12 cellular contexts compared by ENCODE assay signal in the genomic region with DNA sequence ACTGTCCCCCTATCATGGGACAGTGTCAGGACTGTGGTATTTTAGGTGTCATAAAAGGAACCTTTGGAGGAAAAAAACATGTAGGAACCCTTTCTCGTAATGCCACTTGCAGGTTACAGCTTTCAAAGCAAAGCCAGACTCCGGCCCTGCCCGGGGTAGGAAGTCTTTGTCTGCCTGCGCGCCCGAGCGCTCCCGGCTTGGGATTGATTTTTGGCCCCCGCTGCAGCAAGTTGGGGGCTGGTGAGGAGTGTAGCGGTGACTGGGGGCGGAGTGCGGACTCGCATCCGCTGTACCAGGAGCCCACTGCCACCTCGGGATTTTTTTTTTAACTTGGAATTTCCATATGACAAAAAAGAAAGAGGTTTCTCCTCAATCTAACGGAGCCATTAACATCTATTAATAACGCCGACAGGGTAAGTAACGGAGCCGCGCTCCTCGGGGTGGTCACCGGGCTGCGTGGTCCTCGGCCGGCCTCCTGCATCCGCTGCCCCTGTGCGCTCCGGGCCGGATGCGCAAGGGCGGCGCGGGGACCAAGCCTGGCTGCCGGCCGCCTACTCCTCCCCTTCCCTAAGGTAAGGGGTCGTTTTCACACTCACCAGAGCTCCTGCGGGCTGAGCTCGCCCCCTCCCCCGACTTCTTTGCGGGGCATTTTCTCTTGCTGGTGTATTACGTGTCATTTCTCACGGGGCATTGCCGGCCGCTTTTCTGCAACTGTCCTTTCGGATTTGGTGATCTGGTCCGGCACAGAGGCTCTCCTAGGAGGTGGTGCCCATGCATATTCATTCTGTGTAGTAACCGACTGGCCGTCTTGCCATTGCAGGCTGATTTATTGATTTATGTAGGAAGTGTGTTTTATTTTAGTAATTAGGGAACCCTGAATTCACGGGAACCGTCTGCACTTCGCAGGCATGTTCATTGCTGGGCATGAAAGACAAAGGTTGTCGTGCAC.
DNase-seq lines count a peak whose midpoint lies in the region; ATAC-seq and TF ChIP-seq lines count a peak whose summit lies in the region.
"Had no signal": no experiment of that assay in that cellular context is flagged by ENCODE, and none has a peak within 500 bp of the region (broad histone marks: within the 10 kb centered on the region; RNA-seq: fewer than 3 reads in every experiment).

No MANE protein-coding gene starts in this region.

- WGBS in transverse colon (ENCODE audit: low coverage in 1 of 2), 2 donors: 16 to 24% methylated on average over 5 to 53 of the region's 53 CpGs

- peak overlapping the region; percentile 13 to 45 (median 26) for H3K4me3 Mint-ChIP-seq in T-cell
- H3K4me3 Mint-ChIP-seq in progenitor cell of endocrine pancreas (ENCODE audit: low read depth): peak overlapping the region; percentile 59

- peak overlapping the region; percentile 34 for H3K4me3 ChIP-seq in fibroblast of villous mesenchyme (ENCODE audit: low read depth, low read length)
- H3K4me3 ChIP-seq in transverse colon: peak overlapping the region in 1 of 4 donors; percentile 24
- peak overlapping the region in 1 of 2 donors; percentile 31 for H3K4me3 ChIP-seq in tibial artery
- H3K4me3 ChIP-seq: SK-N-MC had no signal

- ATAC-seq in T-cell (replicated peaks in 1 of 4): no peak

- CTCF ChIA-PET in T-cell (lab: Charles Lee): interaction anchor here in 1 of 2 donors (0.7 kb wide), 1 partner anchor 31 kb away, joined by 3 read pairs; no protein-coding TSS in a partner anchor

- no peak for TF ChIP-seq POLR2A in transverse colon (IDR thresholded peaks at IDR 0.05)

- H3K36me3 ChIP-seq in transverse colon (no peaks in the 10 kb centered on the region), tibial artery (no peaks in the 10 kb centered on the region)
- H3K36me3 ChIP-seq: sigmoid colon had no signal

- H3K9me3 ChIP-seq in transverse colon: no peaks in the 10 kb centered on the region
- H3K9me3 ChIP-seq in tibial artery: no peaks in the 10 kb centered on the region
- H3K9me3 ChIP-seq: sigmoid colon had no signal

- H3K27me3 ChIP-seq in transverse colon: peaks cover 78% of the 10 kb centered on the region
- peaks cover 0 to 46% of the 10 kb centered on the region in 2 donors for H3K27me3 ChIP-seq in tibial artery

- in situ Hi-C loops in transverse colon (cut with MboI; ENCODE audit: low pct_ligation_motif_present in 1 of 4, low pct_unique_long_range_greater_than_20kb in 1 of 4, low sequenced_read_pairs in 3 of 4): no loop called here

- H3K4me1 Mint-ChIP-seq in T-cell (peaks cover 4 to 11% (median 10%) of the 10 kb centered on the region in 3 donors), progenitor cell of endocrine pancreas (ENCODE audit: low read depth) (peaks cover 7% of the 10 kb centered on the region)

- TF ChIP-seq CTCF in fibroblast of villous mesenchyme (IDR thresholded peaks at IDR 0.05; ENCODE audit: insufficient read depth, low read depth, low read length) (no peak), progenitor cell of endocrine pancreas (IDR thresholded peaks at IDR 0.05; ENCODE audit: unreplicated experiment) (no peak), transverse colon (IDR thresholded peaks at IDR 0.05) (no peak), tibial artery (IDR thresholded peaks at IDR 0.05) (no peak)

- H3K27ac Mint-ChIP-seq in T-cell: no peak overlapping the region
- H3K27ac Mint-ChIP-seq in progenitor cell of endocrine pancreas: no peak overlapping the region

- H3K27me3 Mint-ChIP-seq in T-cell (peaks cover 59 to 73% of the 10 kb centered on the region in 2 donors), progenitor cell of endocrine pancreas (peaks cover 85% of the 10 kb centered on the region)

- H3K36me3 Mint-ChIP-seq in T-cell (no peaks in the 10 kb centered on the region), progenitor cell of endocrine pancreas (ENCODE audit: insufficient read depth) (no peaks in the 10 kb centered on the region)

- H3K4me1 ChIP-seq in transverse colon: peaks cover 0 to 6% (median 0%) of the 10 kb centered on the region in 4 donors
- peaks cover 0 to 10% (median 7%) of the 10 kb centered on the region in 4 donors for H3K4me1 ChIP-seq in tibial artery

- H3K27ac ChIP-seq in transverse colon: no peak overlapping the region
- no peak overlapping the region for H3K27ac ChIP-seq in tibial artery
- H3K27ac ChIP-seq: sigmoid colon, SK-N-MC had no signal

- no peak for TF ChIP-seq EP300 in transverse colon (IDR thresholded peaks at IDR 0.05; ENCODE audit: low read depth)

- POLR2A ChIA-PET in T-cell (lab: Charles Lee): no interaction called here

- H3K9me3 Mint-ChIP-seq in T-cell: no peaks in the 10 kb centered on the region
- no peaks in the 10 kb centered on the region for H3K9me3 Mint-ChIP-seq in progenitor cell of endocrine pancreas (ENCODE audit: low read depth)

- DNase-seq in GM03348 (ENCODE audit: low spot score) (peak; percentile 42), T-cell (no peak), fibroblast of villous mesenchyme (ENCODE audit: low read depth) (no peak), progenitor cell of endocrine pancreas (ENCODE audit: low spot score, unreplicated experiment) (no peak), NCI-H526 (lab: John Stamatoyannopoulos, UW) (no peak), transverse colon (no peak), DMS79 treated with DMSO at 0.1 percent for 48 hours (lab: John Stamatoyannopoulos, UW) (no peak), tibial artery (no peak)
- DNase-seq: activated effector memory CD4-positive, alpha-beta T cell treated with Interleukin-2 at 50 U/mL for 16 hours; NCI-H1694 treated with DMSO at 0.1 percent for 48 hours; sigmoid colon had no signal

- intact Hi-C loops in transverse colon (cut with DNase I; ENCODE audit: low total_unique reads) (no loop called here), tibial artery (cut with DNase I; ENCODE audit: low total_unique reads) (no loop called here)
